ENCODE assay signal across 9 cellular contexts in genomic region chr12:12720637-12721250, GRCh38. TPM values are rescaled to one million over a fixed set of nuclear protein-coding genes. Genes with fewer than 3 reads are reported as not detected.
DNase-seq lines count a peak whose midpoint lies in the region; FAIRE-seq and TF ChIP-seq lines count a peak whose summit lies in the region.
"Had no signal": no experiment of that assay in that cellular context is flagged by ENCODE, and none has a peak within 500 bp of the region (broad histone marks: within the 10 kb centered on the region; RNA-seq: fewer than 3 reads in every experiment).

No MANE protein-coding gene starts in this region.

- H3K4me2 ChIP-seq in SU-DHL-6 (ENCODE audit: low read depth, low read length, poor library complexity, severe bottlenecking) = peak overlapping the region; percentile 89

- H3K27ac Mint-ChIP-seq in activated naive CD4-positive, alpha-beta T cell treated with anti-CD3 and anti-CD28 coated beads for 36 hours = peak overlapping the region; percentile 98

- DNase-seq in activated naive CD4-positive, alpha-beta T cell treated with anti-CD3 and anti-CD28 coated beads for 36 hours = no peak
- DNase-seq in activated naive CD4-positive, alpha-beta T cell treated with anti-CD3 and anti-CD28 coated beads, Interleukin-2, amount 50 U/mL, for 16 hours = no peak
- DNase-seq in fibroblast of pulmonary artery (ENCODE audit: low read depth) (no peak), thyroid gland (no peak), NCI-H1048 (lab: John Stamatoyannopoulos, UW) (no peak), NCI-H2081 treated with DMSO at 0.1 percent for 48 hours (lab: John Stamatoyannopoulos, UW) (no peak), RCC 7860 (ENCODE audit: low spot score) (no peak)
- DNase-seq: cerebellar nuclear complex had no signal

- H3K4me1 Mint-ChIP-seq in activated naive CD4-positive, alpha-beta T cell treated with anti-CD3 and anti-CD28 coated beads for 36 hours (ENCODE audit: low read depth) = peaks cover 33% of the 10 kb centered on the region

- peaks cover 29% of the 10 kb centered on the region for H3F3A ChIP-seq in SU-DHL-6 (ENCODE audit: insufficient read depth)

- H3K36me3 ChIP-seq in SU-DHL-6 (ENCODE audit: low read length) (peaks cover 17% of the 10 kb centered on the region; the same call in 1 of the 2 replicates), thyroid gland (peaks cover 6 to 10% of the 10 kb centered on the region in 2 donors)

- no peaks in the 10 kb centered on the region for H3K27me3 Mint-ChIP-seq in activated naive CD4-positive, alpha-beta T cell treated with anti-CD3 and anti-CD28 coated beads for 36 hours (ENCODE audit: low read depth)

- CTCF ChIA-PET in activated naive CD4-positive, alpha-beta T cell treated with anti-CD3 and anti-CD28 coated beads for 36 hours (lab: Charles Lee) = no interaction called here

- no peaks in the 10 kb centered on the region for H3K27me3 ChIP-seq in SU-DHL-6 (ENCODE audit: low read length)
- no peaks in the 10 kb centered on the region for H3K27me3 ChIP-seq in thyroid gland

- H3K9me3 Mint-ChIP-seq in activated naive CD4-positive, alpha-beta T cell treated with anti-CD3 and anti-CD28 coated beads for 36 hours = no peaks in the 10 kb centered on the region

- H4K20me1 ChIP-seq in SU-DHL-6 (ENCODE audit: low read depth, low read length) = peaks cover 4% of the 10 kb centered on the region; the same call in 1 of the 2 replicates

- no peak for TF ChIP-seq CTCF in SU-DHL-6 (IDR thresholded peaks at IDR 0.05; ENCODE audit: insufficient read depth, low read length, poor library complexity, severe bottlenecking)
- no peak for TF ChIP-seq CTCF in fibroblast of pulmonary artery (IDR thresholded peaks at IDR 0.05; ENCODE audit: low read length, missing control alignments)
- TF ChIP-seq CTCF in thyroid gland (IDR thresholded peaks at IDR 0.05) = no peak

- TF ChIP-seq POLR2A in thyroid gland (IDR thresholded peaks at IDR 0.05) = no peak

- peaks cover 19 to 29% of the 10 kb centered on the region in 2 donors for H3K4me1 ChIP-seq in thyroid gland

- H2AFZ ChIP-seq in SU-DHL-6 (ENCODE audit: low read depth, low read length, severe bottlenecking) = no peak overlapping the region

- intact Hi-C loops in activated naive CD4-positive, alpha-beta T cell treated with anti-CD3 and anti-CD28 coated beads for 36 hours (cut with micrococcal nuclease) = loop anchor here (5.0 kb wide), 2 partner anchors 953 to 1667 kb away; no protein-coding TSS in a partner anchor
- intact Hi-C loops in thyroid gland (cut with DNase I) = loop anchor here (10.0 kb wide), 1 partner anchor 174 kb away; the partner anchor contains the start of gene GPRC5A

- H3K36me3 Mint-ChIP-seq in activated naive CD4-positive, alpha-beta T cell treated with anti-CD3 and anti-CD28 coated beads for 36 hours (ENCODE audit: low read depth) = peaks cover 53% of the 10 kb centered on the region

- peak overlapping the region; percentile 97; the same call in 1 of the 2 replicates for H3K27ac ChIP-seq in SU-DHL-6 (ENCODE audit: low read depth, low read length)
- H3K27ac ChIP-seq in thyroid gland = peak overlapping the region; percentile 98 to 100 (median 100)

- H3K9me2 ChIP-seq in SU-DHL-6 (replicated peaks; ENCODE audit: insufficient read depth, low read length) = no peaks in the 10 kb centered on the region

- no peak overlapping the region for H3K9ac ChIP-seq in SU-DHL-6 (ENCODE audit: low read length)

- 57 to 71% methylated on average over 6 of the region's 6 CpGs for WGBS in thyroid gland, 2 donors

- H3K4me3 ChIP-seq in SU-DHL-6 (ENCODE audit: insufficient read depth, low read length, poor library complexity, severe bottlenecking) = no peak overlapping the region
- peak overlapping the region; percentile 72 for H3K4me3 ChIP-seq in fibroblast of pulmonary artery (replicated peaks; ENCODE audit: low read depth, low read length)
- H3K4me3 ChIP-seq in thyroid gland (replicated peaks in 1 of 3) = no peak overlapping the region

- H3K79me2 ChIP-seq in SU-DHL-6 (ENCODE audit: insufficient read depth, low read length) = peaks cover 19% of the 10 kb centered on the region; the same call in 1 of the 2 replicates

- H3K9me3 ChIP-seq in SU-DHL-6 (ENCODE audit: insufficient read depth, low read length) (no peaks in the 10 kb centered on the region), thyroid gland (no peaks in the 10 kb centered on the region)

- FAIRE-seq in RCC 7860 (lab: Jason Lieb, UNC) = no peak

- peak overlapping the region; percentile 98 for H3K4me3 Mint-ChIP-seq in activated naive CD4-positive, alpha-beta T cell treated with anti-CD3 and anti-CD28 coated beads for 36 hours

RNA-seq across cellular contexts. Expression of gene CDKN1B, which starts 3.6 kb away (rescaled TPM):
- 10 to 100 TPM; 35.9 to 39.1 TPM for total RNA-seq in activated naive CD4-positive, alpha-beta T cell treated with anti-CD3 and anti-CD28 coated beads for 36 hours
- 10 to 100 TPM; 52.3 to 77.3 (median 62.7) TPM for total RNA-seq in thyroid gland

RNA-seq across cellular contexts. Expression of gene GPR19, which starts 24.8 kb away (rescaled TPM):
- 10 to 100 TPM; 17.1 to 18.5 TPM for total RNA-seq in activated naive CD4-positive, alpha-beta T cell treated with anti-CD3 and anti-CD28 coated beads for 36 hours
- not detected for total RNA-seq in thyroid gland

Comparison
In these comparisons a context has a peak if more than half of its experiments do, and no peak if none do; other contexts are left out.
1. RNA of gene GPR19, which starts 24.8 kb away (total RNA-seq): 17.1 to 18.5 TPM in activated naive CD4-positive, alpha-beta T cell treated with anti-CD3 and anti-CD28 coated beads for 36 hours; not detected in thyroid gland; every median in the first group is over 10 times any median in the second.